9 cellular contexts compared by ENCODE assay signal in the genomic region with DNA sequence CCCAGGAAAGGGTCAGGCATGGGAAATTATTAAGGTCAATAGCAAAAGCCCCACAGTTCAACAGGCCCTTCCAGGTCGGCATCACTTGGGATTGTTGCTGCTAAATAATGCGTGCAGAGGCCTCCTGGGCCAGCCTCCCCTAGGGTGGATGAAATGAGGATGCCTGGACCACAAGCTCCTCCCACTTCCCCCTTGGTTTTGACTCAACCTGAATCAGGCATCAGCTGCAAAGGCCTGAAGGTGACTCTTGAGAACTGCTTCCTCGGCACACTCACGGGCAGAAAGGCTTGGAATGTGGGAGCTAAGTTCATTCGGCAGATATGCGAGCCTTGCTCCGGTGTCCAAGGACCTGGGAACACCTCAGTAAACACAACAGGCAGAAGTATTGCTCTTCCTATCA.
DNase-seq lines count a peak whose midpoint lies in the region; ATAC-seq and FAIRE-seq lines count a peak whose summit lies in the region.
"Had no signal": no experiment of that assay in that cellular context is flagged by ENCODE, and none has a peak within 500 bp of the region (broad histone marks: within the 10 kb centered on the region; RNA-seq: fewer than 3 reads in every experiment).

No MANE protein-coding gene starts in this region.

- H3K4me1 ChIP-seq in small intestine (ENCODE audit: control insufficient read depth in 2 of 2, insufficient read depth in 1 of 2, low read depth in 1 of 2, low read length in 1 of 2): peaks cover 4 to 13% of the 10 kb centered on the region in 2 donors

- peaks cover 79% of the 10 kb centered on the region for H3K36me3 Mint-ChIP-seq in activated naive CD8-positive, alpha-beta T cell treated with anti-CD3 and anti-CD28 coated beads for 36 hours

- peak overlapping the region; percentile 96 for H3K27ac Mint-ChIP-seq in activated naive CD8-positive, alpha-beta T cell treated with anti-CD3 and anti-CD28 coated beads for 36 hours

- FAIRE-seq in small intestine (lab: Jason Lieb, UNC): no peak

- H3K4me3 ChIP-seq in small intestine (ENCODE audit: low read depth in 1 of 2, low read length in 2 of 2): no peak overlapping the region

- WGBS in small intestine, 3 donors: 61 to 84% (median 76%) methylated on average over 7 of the region's 7 CpGs

- DNase-seq in SKM-1 (lab: John Stamatoyannopoulos, UW; ENCODE audit: unreplicated experiment): peak; percentile 45
- DNase-seq in activated naive CD8-positive, alpha-beta T cell treated with anti-CD3 and anti-CD28 coated beads for 36 hours: peak; percentile 78
- peak; percentile 54 for DNase-seq in small intestine
- no peak for DNase-seq in DMS53 (lab: John Stamatoyannopoulos, UW)
- no peak for DNase-seq in G401 (ENCODE audit: low spot score)
- DNase-seq in HT-29 (ENCODE audit: low spot score): no peak

- H3K27me3 Mint-ChIP-seq in activated naive CD8-positive, alpha-beta T cell treated with anti-CD3 and anti-CD28 coated beads for 36 hours: no peaks in the 10 kb centered on the region

- H3K27me3 ChIP-seq in small intestine (ENCODE audit: control insufficient read depth in 2 of 2, insufficient read depth in 2 of 2, low read length in 2 of 2): no peaks in the 10 kb centered on the region

- no peaks in the 10 kb centered on the region for H3K9me3 ChIP-seq in small intestine (ENCODE audit: control insufficient read depth, low read depth)

- H3K4me3 Mint-ChIP-seq in activated naive CD8-positive, alpha-beta T cell treated with anti-CD3 and anti-CD28 coated beads for 36 hours: peak overlapping the region; percentile 51

- peak overlapping the region; percentile 39 to 84 for H3K27ac ChIP-seq in small intestine (ENCODE audit: low read depth in 1 of 2, low read length in 1 of 2)
- H3K27ac ChIP-seq: VCaP had no signal

- H3K4me1 Mint-ChIP-seq in activated naive CD8-positive, alpha-beta T cell treated with anti-CD3 and anti-CD28 coated beads for 36 hours: peaks cover 86% of the 10 kb centered on the region

- in situ Hi-C loops in G401 (cut with HindIII; ENCODE audit: low sequenced_read_pairs): no loop called here

- peaks cover 1% of the 10 kb centered on the region for H3K9me3 Mint-ChIP-seq in activated naive CD8-positive, alpha-beta T cell treated with anti-CD3 and anti-CD28 coated beads for 36 hours

- H3K36me3 ChIP-seq in small intestine (ENCODE audit: control insufficient read depth in 2 of 2, insufficient read depth in 2 of 2, low read length in 2 of 2): peaks cover 0 to 8% of the 10 kb centered on the region in 2 donors

- ATAC-seq in GM18868 (IDR thresholded peaks at IDR 0.05; ENCODE audit: unreplicated experiment): peak; percentile 31
- ATAC-seq in HG03060 (IDR thresholded peaks at IDR 0.05; ENCODE audit: low read depth, unreplicated experiment): peak; percentile 31

Comparison
In these comparisons a context has a peak if more than half of its experiments do, and no peak if none do; other contexts are left out.
1. DNase-seq: peak in SKM-1 (single experiment), activated naive CD8-positive, alpha-beta T cell treated with anti-CD3 and anti-CD28 coated beads for 36 hours (single experiment) and small intestine (single experiment); none in DMS53 (single experiment), G401 (single experiment) and HT-29 (single experiment).